ENCODE assay signal across 18 cellular contexts in genomic region chr11:79617561-79617960, GRCh38.
A peak's percentile ranks its signal among the peaks of the same experiment; 100 is the strongest.
DNase-seq lines count a peak whose midpoint lies in the region; ATAC-seq and TF ChIP-seq lines count a peak whose summit lies in the region.
"Had no signal": no experiment of that assay in that cellular context is flagged by ENCODE, and none has a peak within 500 bp of the region (broad histone marks: within the 10 kb centered on the region; RNA-seq: fewer than 3 reads in every experiment).

No MANE protein-coding gene starts in this region.

- in situ Hi-C loops in mammary epithelial cell (cut with MboI; ENCODE audit: low sequenced_read_pairs in 2 of 2) = no loop called here
- in situ Hi-C loops in GM23248 (cut with MboI) = no loop called here

- CTCF ChIA-PET in mammary epithelial cell (lab: Charles Lee; ENCODE audit: low non-redundant PET) = no interaction called here
- CTCF ChIA-PET in MCF 10A (lab: Yijun Ruan, JAX) = no interaction called here

- H3K27ac ChIP-seq in mammary epithelial cell (ENCODE audit: insufficient read depth, low read depth, low read length) (no peak overlapping the region), foreskin keratinocyte (no peak overlapping the region), mesodermal cell (ENCODE audit: low read depth, low read length, severe bottlenecking) (peak overlapping the region; percentile 70), GM23248 (no peak overlapping the region)
- H3K27ac ChIP-seq: 22Rv1, SJSA1 had no signal

- peaks cover 11% of the 10 kb centered on the region for H3K4me1 Mint-ChIP-seq in MCF 10A (ENCODE audit: insufficient read depth, unreplicated experiment)
- H3K4me1 Mint-ChIP-seq in effector memory CD8-positive, alpha-beta T cell (ENCODE audit: low read depth in 2 of 2) = no peaks in the 10 kb centered on the region

- POLR2A ChIA-PET in MCF 10A (lab: Yijun Ruan, JAX) = no interaction called here

- H3K27me3 ChIP-seq in mammary epithelial cell (ENCODE audit: insufficient read depth, low read length) (no peaks in the 10 kb centered on the region), foreskin keratinocyte (no peaks in the 10 kb centered on the region), GM23248 (replicated peaks; ENCODE audit: insufficient read depth) (no peaks in the 10 kb centered on the region)
- H3K27me3 ChIP-seq: BE2C, SJSA1 had no signal

- 10% methylated on average over 3 of the region's 3 CpGs for WGBS in mammary epithelial cell (ENCODE audit: low coverage, missing lambda C conversion rate)
- WGBS in mesodermal cell (ENCODE audit: insufficient coverage in 2 of 2), 2 experiments = 69% methylated on average over 2 to 3 of the region's 3 CpGs
- 2 to 5% methylated on average over 3 of the region's 3 CpGs for WGBS in GM23248 (ENCODE audit: low coverage in 1 of 2, low lambda C conversion rate in 2 of 2, missing lambda C conversion rate in 2 of 2), 2 experiments

- ATAC-seq in foreskin keratinocyte (peak; percentile 7), Right ventricle myocardium superior (ENCODE audit: poor library complexity) (no peak)
- no peak for ATAC-seq in effector memory CD8-positive, alpha-beta T cell (replicated peaks)

- H3F3A ChIP-seq in GM23248 (ENCODE audit: insufficient read depth) = no peaks in the 10 kb centered on the region

- H3K36me3 Mint-ChIP-seq in MCF 10A (ENCODE audit: insufficient read depth, unreplicated experiment) = no peaks in the 10 kb centered on the region
- H3K36me3 Mint-ChIP-seq in effector memory CD8-positive, alpha-beta T cell (ENCODE audit: insufficient read depth) = no peaks in the 10 kb centered on the region

- H3K36me3 ChIP-seq in mammary epithelial cell (ENCODE audit: insufficient read depth, low read length) (no peaks in the 10 kb centered on the region), mesodermal cell (ENCODE audit: control insufficient read depth, insufficient read depth, low read length) (no peaks in the 10 kb centered on the region), GM23248 (ENCODE audit: low read depth) (no peaks in the 10 kb centered on the region)
- H3K36me3 ChIP-seq: BE2C, SJSA1 had no signal

- H3K27me3 Mint-ChIP-seq in MCF 10A (ENCODE audit: insufficient read depth, unreplicated experiment) = no peaks in the 10 kb centered on the region
- H3K27me3 Mint-ChIP-seq in effector memory CD8-positive, alpha-beta T cell = no peaks in the 10 kb centered on the region
- H3K27me3 Mint-ChIP-seq: CD4-positive, alpha-beta T cell had no signal

- H3K9me3 ChIP-seq in mammary epithelial cell (replicated peaks; ENCODE audit: insufficient read depth, low read length) (no peaks in the 10 kb centered on the region), mesodermal cell (ENCODE audit: control insufficient read depth, low read length) (no peaks in the 10 kb centered on the region), GM23248 (ENCODE audit: low read depth) (no peaks in the 10 kb centered on the region)
- H3K9me3 ChIP-seq: BE2C, SJSA1 had no signal

- H3K9me2 ChIP-seq in GM23248 (ENCODE audit: insufficient read depth) = no peaks in the 10 kb centered on the region

- intact Hi-C loops in mammary epithelial cell (cut with micrococcal nuclease) = no loop called here
- intact Hi-C loops in MCF 10A (cut with micrococcal nuclease) = no loop called here
- intact Hi-C loops in Right ventricle myocardium superior (cut with DNase I) = no loop called here

- H3K79me2 ChIP-seq in mammary epithelial cell (ENCODE audit: insufficient read depth, low read length) = no peaks in the 10 kb centered on the region
- H3K79me2 ChIP-seq in GM23248 (ENCODE audit: insufficient read depth) = no peaks in the 10 kb centered on the region

- no peak overlapping the region for H3K4me3 Mint-ChIP-seq in MCF 10A (ENCODE audit: unreplicated experiment)
- H3K4me3 Mint-ChIP-seq in effector memory CD8-positive, alpha-beta T cell = no peak overlapping the region
- H3K4me3 Mint-ChIP-seq: CD4-positive, alpha-beta T cell had no signal

- no peak overlapping the region for H3K4me3 ChIP-seq in mammary epithelial cell (replicated peaks in 1 of 3; ENCODE audit: insufficient read depth in 1 of 3, low read depth in 2 of 3, low read length in 3 of 3)
- H3K4me3 ChIP-seq in mesodermal cell (ENCODE audit: extremely low read depth, insufficient read depth, low read length, poor library complexity, severe bottlenecking) = no peak overlapping the region
- H3K4me3 ChIP-seq in GM23248 = no peak overlapping the region
- H3K4me3 ChIP-seq: SJSA1 had no signal

- no peaks in the 10 kb centered on the region for H3K9me3 Mint-ChIP-seq in MCF 10A (ENCODE audit: unreplicated experiment)
- H3K9me3 Mint-ChIP-seq in effector memory CD8-positive, alpha-beta T cell = peaks cover 7 to 30% of the 10 kb centered on the region in 2 donors
- H3K9me3 Mint-ChIP-seq: CD4-positive, alpha-beta T cell had no signal

- H2AFZ ChIP-seq in mammary epithelial cell (ENCODE audit: low read depth, low read length) (no peak overlapping the region), GM23248 (no peak overlapping the region)

- TF ChIP-seq CTCF in mammary epithelial cell (conservative IDR thresholded peaks at IDR 0.05 in 1 of 2, IDR thresholded peaks at IDR 0.05 in 1 of 2; ENCODE audit: extremely low read depth in 1 of 2, insufficient read depth in 1 of 2, low read depth in 1 of 2, low read length in 2 of 2) = no peak
- TF ChIP-seq CTCF in MCF 10A (IDR thresholded peaks at IDR 0.05; ENCODE audit: unreplicated experiment) = no peak
- no peak for TF ChIP-seq CTCF in foreskin keratinocyte (conservative IDR thresholded peaks at IDR 0.05)

- H3K4me2 ChIP-seq in mammary epithelial cell (ENCODE audit: insufficient read depth, low read depth, low read length) (no peak overlapping the region), GM23248 (ENCODE audit: unreplicated experiment) (no peak overlapping the region)

- H3K9ac ChIP-seq in mammary epithelial cell (ENCODE audit: insufficient read depth, low read length) = no peak overlapping the region
- no peak overlapping the region for H3K9ac ChIP-seq in GM23248

- BruUV-seq in mammary epithelial cell (replicated peaks; lab: Mats Ljungman, UMichigan) (no TSS peak), MCF 10A (replicated peaks; lab: Mats Ljungman, UMichigan) (no TSS peak)

- H3K4me1 ChIP-seq in mammary epithelial cell (ENCODE audit: insufficient read depth, low read length) = peaks cover 19% of the 10 kb centered on the region
- no peaks in the 10 kb centered on the region for H3K4me1 ChIP-seq in foreskin keratinocyte
- H3K4me1 ChIP-seq in mesodermal cell (ENCODE audit: control insufficient read depth, insufficient read depth, low read length, poor library complexity, severe bottlenecking) = peaks cover 20% of the 10 kb centered on the region
- H3K4me1 ChIP-seq in GM23248 (ENCODE audit: insufficient read depth) = no peaks in the 10 kb centered on the region
- H3K4me1 ChIP-seq: BE2C, SJSA1 had no signal

- peak; percentile 60 for DNase-seq in mammary epithelial cell
- DNase-seq in MCF 10A (ENCODE audit: unreplicated experiment) = no peak
- DNase-seq in foreskin keratinocyte = peak; percentile 16 to 63
- no peak for DNase-seq in effector memory CD8-positive, alpha-beta T cell
- DNase-seq in stimulated activated CD4-positive, alpha-beta T cell treated with anti-CD3 and anti-CD28 coated beads, Interleukin-15, amount 100 ng/mL, for 24 hours = no peak
- no peak for DNase-seq in GM23248
- no peak for DNase-seq in Right ventricle myocardium superior
- DNase-seq: BE2C; CD4-positive, alpha-beta T cell; H7; NCI-H1417 treated with DMSO at 0.1 percent for 48 hours; NCI-H1930; NCI-H2171; NCI-H446 treated with DMSO at 0.1 percent for 48 hours; NK-92 treated with Interleukin-12 subunit alpha and Interleukin-12 subunit beta, amount 100 ng/mL, for 24 hours had no signal

- H4K20me1 ChIP-seq in mammary epithelial cell (ENCODE audit: insufficient read depth, low read length) (no peaks in the 10 kb centered on the region), GM23248 (ENCODE audit: insufficient read depth) (no peaks in the 10 kb centered on the region)

- H3K27ac Mint-ChIP-seq in MCF 10A (ENCODE audit: low read depth, unreplicated experiment) = no peak overlapping the region
- H3K27ac Mint-ChIP-seq in effector memory CD8-positive, alpha-beta T cell = no peak overlapping the region
- H3K27ac Mint-ChIP-seq: CD4-positive, alpha-beta T cell had no signal

- dilution Hi-C loops in mammary epithelial cell (cut with HindIII; ENCODE audit: low sequenced_read_pairs) = no loop called here

Comparison
In these comparisons a context has a peak if more than half of its experiments do, and no peak if none do; other contexts are left out.
1. DNase-seq: peak in mammary epithelial cell (single experiment) and foreskin keratinocyte (2 of 2); none in MCF 10A (single experiment), effector memory CD8-positive, alpha-beta T cell (0 of 3), stimulated activated CD4-positive, alpha-beta T cell treated with anti-CD3 and anti-CD28 coated beads, Interleukin-15, amount 100 ng/mL, for 24 hours (single experiment), GM23248 (single experiment) and Right ventricle myocardium superior (single experiment).